ENCODE assay signal across 17 cellular contexts in the genomic region with DNA sequence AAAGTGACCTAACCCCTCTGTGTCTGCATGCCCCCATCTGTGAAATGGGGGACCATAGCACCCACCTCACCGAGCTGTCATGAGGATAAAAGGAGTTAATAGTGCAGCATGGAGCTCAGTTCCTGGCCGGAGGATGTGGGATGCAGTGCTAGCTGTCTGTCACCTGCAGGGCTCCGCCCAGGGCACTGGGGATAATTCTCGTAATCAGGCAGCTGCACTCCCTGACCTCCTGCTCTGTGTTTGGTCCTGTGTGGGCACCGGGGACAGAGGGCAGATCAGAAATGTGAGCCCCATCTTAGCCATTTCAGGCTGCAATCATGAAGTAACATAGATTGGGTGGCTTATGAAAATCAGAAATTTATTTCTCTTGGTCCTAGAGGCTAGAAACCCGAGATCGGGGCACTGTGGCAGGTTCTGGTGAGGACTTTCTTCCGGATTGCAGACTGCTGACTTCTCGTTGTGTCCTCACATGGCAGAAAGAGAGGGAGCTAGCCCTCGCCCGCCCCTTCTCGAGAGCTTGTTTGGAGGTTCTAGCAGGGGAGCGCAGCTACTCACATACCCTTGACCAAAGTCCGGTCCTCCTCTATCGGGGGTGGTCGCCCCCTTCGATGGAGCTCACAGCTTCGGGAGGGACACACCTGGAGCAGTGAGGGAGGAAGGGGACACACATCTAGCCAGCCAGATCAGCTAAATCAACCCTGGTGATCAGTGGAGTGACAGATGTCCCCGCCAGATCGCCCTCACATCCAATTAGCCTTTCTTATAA. TPM values are rescaled to one million over a fixed set of nuclear protein-coding genes. Genes with fewer than 3 reads are reported as not detected.
"Had no signal": no experiment of that assay in that cellular context is flagged by ENCODE, and none has a peak within 500 bp of the region (broad histone marks: within the 10 kb centered on the region; RNA-seq: fewer than 3 reads in every experiment).

No MANE protein-coding gene starts in this region.

- DNase-seq: activated CD4-positive, alpha-beta T cell treated with anti-CD3 and anti-CD28 coated beads, Interleukin-2, amount 50 U/mL, for 4 hours; activated CD4-positive, CD25-positive, alpha-beta regulatory T cell treated with anti-CD3 and anti-CD28 coated beads, Interleukin-2, amount 50 U/mL, for 72 hours; activated naive CD8-positive, alpha-beta T cell treated with anti-CD3 and anti-CD28 coated beads, Interleukin-2, amount 10 ng/mL, durations not matched to agents 7 days and 5 days; activated T-cell treated with anti-CD3 and anti-CD28 coated beads, Interleukin-2, amount 50 U/mL, for 72 hours; anterior cingulate cortex; dermis blood vessel endothelial cell; endodermal cell; hippocampal formation; natural killer cell; sigmoid colon; stimulated activated CD4-positive, alpha-beta T cell treated with anti-CD3 and anti-CD28 coated beads, Interleukin-2, amount 100 ng/mL, for 48 hours; stimulated activated CD8-positive, alpha-beta memory T cell treated with anti-CD3 and anti-CD28 coated beads, Interleukin-4, amount 100 ng/mL, for 48 hours; stimulated activated naive CD8-positive, alpha-beta T cell treated with anti-CD3 and anti-CD28 coated beads, Interleukin-15, Interleukin-2, amounts not matched to agents 100 U/mL and 50 U/mL, for 24 hours had no signal

- H3K4me3 ChIP-seq: sigmoid colon, suprapubic skin had no signal

- H3K9me3 ChIP-seq: sigmoid colon, suprapubic skin had no signal

- H3K27me3 ChIP-seq: sigmoid colon, suprapubic skin had no signal

- H3K27ac ChIP-seq: sigmoid colon, suprapubic skin had no signal

- ATAC-seq: activated T-cell treated with anti-CD3 and anti-CD28 coated beads, Interleukin-2, amount 50 U/mL, for 72 hours; natural killer cell; stimulated activated naive CD8-positive, alpha-beta T cell treated with anti-CD3 and anti-CD28 coated beads, Interleukin-15, Interleukin-2, amounts not matched to agents 100 U/mL and 50 U/mL, for 24 hours had no signal

RNA-seq across cellular contexts. Expression of gene TMPRSS6, which starts 54.7 kb away (rescaled TPM):
- total RNA-seq: cerebellum, dermis blood vessel endothelial cell, osteocyte, pulmonary artery endothelial cell, sigmoid colon had no signal
